17 cellular contexts compared by ENCODE assay signal in genomic region chr7:47953822-47954221, GRCh38. TPM values are rescaled to one million over a fixed set of nuclear protein-coding genes. Genes with fewer than 3 reads are reported as not detected.
DNase-seq lines count a peak whose midpoint lies in the region; ATAC-seq and TF ChIP-seq lines count a peak whose summit lies in the region.
"Had no signal": no experiment of that assay in that cellular context is flagged by ENCODE, and none has a peak within 500 bp of the region (broad histone marks: within the 10 kb centered on the region; RNA-seq: fewer than 3 reads in every experiment).

No MANE protein-coding gene starts in this region.

- TF ChIP-seq CTCF in GM10266 (IDR thresholded peaks at IDR 0.05; ENCODE audit: control insufficient read depth, insufficient read depth, low read depth, missing control alignments) (no peak), Peyer's patch (IDR thresholded peaks at IDR 0.05) (no peak)

- no peak for TF ChIP-seq POLR2A in Peyer's patch (IDR thresholded peaks at IDR 0.05)

- H3K27me3 ChIP-seq in SJCRH30 (no peaks in the 10 kb centered on the region), Peyer's patch (no peaks in the 10 kb centered on the region)

- DNase-seq in GM10266 (ENCODE audit: extremely low spot score) = peak; percentile 83
- DNase-seq in SJCRH30 = peak in 1 of 2 experiments; percentile 46
- no peak for DNase-seq in Peyer's patch
- DNase-seq in caudate nucleus (lab: John Stamatoyannopoulos, UW) = no peak
- DNase-seq in stimulated activated CD4-positive, alpha-beta T cell treated with anti-CD3 and anti-CD28 coated beads, Interleukin-4, amount 100 ng/mL, for 24 hours = no peak
- no peak for DNase-seq in OCI-M2 (lab: John Stamatoyannopoulos, UW; ENCODE audit: unreplicated experiment)
- DNase-seq: activated CD4-positive, alpha-beta T cell treated with anti-CD3 and anti-CD28 coated beads, Interleukin-2, amount 50 U/mL, for 4 hours; activated effector memory CD4-positive, alpha-beta T cell treated with Interleukin-2 at 50 U/mL for 16 hours; Calu3; endodermal cell; NCI-H1092; NCI-H446; stimulated activated CD4-positive, alpha-beta T cell treated with anti-CD3 and anti-CD28 coated beads, Interleukin-15, amount 100 ng/mL, for 24 hours had no signal

- H3K27ac ChIP-seq in SJCRH30 (peak overlapping the region; percentile 88), Peyer's patch (no peak overlapping the region), caudate nucleus (ENCODE audit: low read depth, low read length) (no peak overlapping the region)
- H3K27ac ChIP-seq: A549, parathyroid adenoma had no signal

- H3K9me3 ChIP-seq in SJCRH30 (replicated peaks) (no peaks in the 10 kb centered on the region), Peyer's patch (no peaks in the 10 kb centered on the region)
- H3K9me3 ChIP-seq: A549 had no signal

- H3K4me3 ChIP-seq in SJCRH30 (no peak overlapping the region), Peyer's patch (no peak overlapping the region)
- H3K4me3 ChIP-seq: A549 had no signal

- peaks cover 18% of the 10 kb centered on the region for H3K36me3 ChIP-seq in SJCRH30
- peaks cover 0 to 24% (median 0%) of the 10 kb centered on the region in 3 donors for H3K36me3 ChIP-seq in Peyer's patch

- H3K4me1 ChIP-seq in SJCRH30 (peaks cover 22% of the 10 kb centered on the region), Peyer's patch (no peaks in the 10 kb centered on the region)

- ATAC-seq in GM19397 (IDR thresholded peaks at IDR 0.05; ENCODE audit: unreplicated experiment) (peak; percentile 62), HG02852 (IDR thresholded peaks at IDR 0.05; ENCODE audit: unreplicated experiment) (peak; percentile 66)

RNA-seq across cellular contexts. Expression of gene PKD1L1, which starts 5.6 kb away (rescaled TPM):
- 0.02 and 0.03 TPM in 2 replicates for total RNA-seq in SJCRH30 (2014; rRNA removed; shearing (Covaris generic))
- total RNA-seq in Peyer's patch = under 1 TPM; 0.18 to 0.83 (median 0.44) TPM

RNA-seq across cellular contexts. Expression of gene HUS1, which starts 25.6 kb away (rescaled TPM):
- 31.7 and 38.7 TPM in 2 replicates for total RNA-seq in SJCRH30 (2014; rRNA removed; shearing (Covaris generic))
- 10 to 100 TPM; 33.6 to 63.4 (median 53.4) TPM for total RNA-seq in Peyer's patch
